Comparison of ENCODE assay signal across 1 cellular context in the genomic region with DNA sequence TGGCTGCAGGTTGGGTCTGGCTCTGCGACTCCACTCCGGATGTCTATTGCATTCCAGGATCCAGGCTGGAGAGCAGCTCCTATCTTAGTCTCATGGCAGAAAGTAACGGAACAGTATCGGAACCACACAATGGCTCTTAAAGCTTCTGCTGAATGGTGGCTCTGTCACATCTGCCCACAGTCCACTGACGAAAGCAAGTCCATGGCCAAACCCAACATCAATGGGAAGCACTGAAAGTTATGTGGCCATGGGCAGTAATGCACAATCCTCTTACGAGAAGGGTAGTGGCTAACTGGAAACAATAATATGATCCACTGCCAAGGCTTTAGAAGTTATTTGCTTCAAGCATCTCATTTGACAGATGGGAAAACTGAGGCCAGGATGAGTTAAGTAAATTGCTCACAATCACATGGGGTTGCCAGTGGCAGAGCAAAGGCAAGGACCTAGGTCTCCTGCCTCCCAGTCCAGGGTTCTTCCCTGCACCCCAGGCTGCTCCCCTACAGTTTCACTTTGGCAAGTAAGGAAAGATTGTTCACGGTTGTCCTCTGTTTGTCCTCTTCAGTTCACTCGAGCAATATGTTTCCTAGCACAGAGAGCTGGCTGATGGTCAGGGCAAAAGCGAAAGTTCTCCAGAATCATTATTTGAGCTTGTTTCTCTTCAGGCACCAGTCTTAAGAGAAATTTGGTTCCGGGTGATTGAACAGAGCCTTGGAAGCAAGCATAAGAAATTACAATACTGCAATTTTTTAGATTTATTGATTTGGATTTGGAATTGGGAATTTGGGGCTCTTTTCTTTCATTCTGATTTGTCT.
TF ChIP-seq lines count a peak whose summit lies in the region.

No MANE protein-coding gene starts in this region.

TF ChIP-seq in GM12878, 131 proteins besides CTCF, POLR2A, EP300 and RAD21:
- TF ChIP-seq CHD4 (IDR thresholded peaks at IDR 0.05) (no peak), CBFB (IDR thresholded peaks at IDR 0.05; ENCODE audit: low read depth) (no peak), STAT3 (IDR thresholded peaks at IDR 0.05; ENCODE audit: low read depth, low read length) (no peak), JUNB (IDR thresholded peaks at IDR 0.05) (no peak), PML (IDR thresholded peaks at IDR 0.05; ENCODE audit: low read length) (no peak), YY1 (IDR thresholded peaks at IDR 0.05; ENCODE audit: low read depth, low read length) (no peak), FOS (IDR thresholded peaks at IDR 0.05; ENCODE audit: borderline replicate concordance, extremely low read depth, insufficient read length) (no peak)
- TF ChIP-seq, protein P1, sequence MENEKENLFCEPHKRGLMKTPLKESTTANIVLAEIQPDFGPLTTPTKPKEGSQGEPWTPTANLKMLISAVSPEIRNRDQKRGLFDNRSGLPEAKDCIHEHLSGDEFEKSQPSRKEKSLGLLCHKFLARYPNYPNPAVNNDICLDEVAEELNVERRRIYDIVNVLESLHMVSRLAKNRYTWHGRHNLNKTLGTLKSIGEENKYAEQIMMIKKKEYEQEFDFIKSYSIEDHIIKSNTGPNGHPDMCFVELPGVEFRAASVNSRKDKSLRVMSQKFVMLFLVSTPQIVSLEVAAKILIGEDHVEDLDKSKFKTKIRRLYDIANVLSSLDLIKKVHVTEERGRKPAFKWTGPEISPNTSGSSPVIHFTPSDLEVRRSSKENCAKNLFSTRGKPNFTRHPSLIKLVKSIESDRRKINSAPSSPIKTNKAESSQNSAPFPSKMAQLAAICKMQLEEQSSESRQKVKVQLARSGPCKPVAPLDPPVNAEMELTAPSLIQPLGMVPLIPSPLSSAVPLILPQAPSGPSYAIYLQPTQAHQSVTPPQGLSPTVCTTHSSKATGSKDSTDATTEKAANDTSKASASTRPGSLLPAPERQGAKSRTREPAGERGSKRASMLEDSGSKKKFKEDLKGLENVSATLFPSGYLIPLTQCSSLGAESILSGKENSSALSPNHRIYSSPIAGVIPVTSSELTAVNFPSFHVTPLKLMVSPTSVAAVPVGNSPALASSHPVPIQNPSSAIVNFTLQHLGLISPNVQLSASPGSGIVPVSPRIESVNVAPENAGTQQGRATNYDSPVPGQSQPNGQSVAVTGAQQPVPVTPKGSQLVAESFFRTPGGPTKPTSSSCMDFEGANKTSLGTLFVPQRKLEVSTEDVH (IDR thresholded peaks at IDR 0.05; ENCODE audit: low read depth, partially characterized antibody), result no peak
- TF ChIP-seq, protein P2, sequence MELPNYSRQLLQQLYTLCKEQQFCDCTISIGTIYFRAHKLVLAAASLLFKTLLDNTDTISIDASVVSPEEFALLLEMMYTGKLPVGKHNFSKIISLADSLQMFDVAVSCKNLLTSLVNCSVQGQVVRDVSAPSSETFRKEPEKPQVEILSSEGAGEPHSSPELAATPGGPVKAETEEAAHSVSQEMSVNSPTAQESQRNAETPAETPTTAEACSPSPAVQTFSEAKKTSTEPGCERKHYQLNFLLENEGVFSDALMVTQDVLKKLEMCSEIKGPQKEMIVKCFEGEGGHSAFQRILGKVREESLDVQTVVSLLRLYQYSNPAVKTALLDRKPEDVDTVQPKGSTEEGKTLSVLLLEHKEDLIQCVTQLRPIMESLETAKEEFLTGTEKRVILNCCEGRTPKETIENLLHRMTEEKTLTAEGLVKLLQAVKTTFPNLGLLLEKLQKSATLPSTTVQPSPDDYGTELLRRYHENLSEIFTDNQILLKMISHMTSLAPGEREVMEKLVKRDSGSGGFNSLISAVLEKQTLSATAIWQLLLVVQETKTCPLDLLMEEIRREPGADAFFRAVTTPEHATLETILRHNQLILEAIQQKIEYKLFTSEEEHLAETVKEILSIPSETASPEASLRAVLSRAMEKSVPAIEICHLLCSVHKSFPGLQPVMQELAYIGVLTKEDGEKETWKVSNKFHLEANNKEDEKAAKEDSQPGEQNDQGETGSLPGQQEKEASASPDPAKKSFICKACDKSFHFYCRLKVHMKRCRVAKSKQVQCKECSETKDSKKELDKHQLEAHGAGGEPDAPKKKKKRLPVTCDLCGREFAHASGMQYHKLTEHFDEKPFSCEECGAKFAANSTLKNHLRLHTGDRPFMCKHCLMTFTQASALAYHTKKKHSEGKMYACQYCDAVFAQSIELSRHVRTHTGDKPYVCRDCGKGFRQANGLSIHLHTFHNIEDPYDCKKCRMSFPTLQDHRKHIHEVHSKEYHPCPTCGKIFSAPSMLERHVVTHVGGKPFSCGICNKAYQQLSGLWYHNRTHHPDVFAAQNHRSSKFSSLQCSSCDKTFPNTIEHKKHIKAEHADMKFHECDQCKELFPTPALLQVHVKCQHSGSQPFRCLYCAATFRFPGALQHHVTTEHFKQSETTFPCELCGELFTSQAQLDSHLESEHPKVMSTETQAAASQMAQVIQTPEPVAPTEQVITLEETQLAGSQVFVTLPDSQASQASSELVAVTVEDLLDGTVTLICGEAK (IDR thresholded peaks at IDR 0.05; ENCODE audit: borderline replicate concordance), result no peak
